In genomic region chr17:15451681-15452080, GRCh38 we compare ENCODE assay signal across 20 cellular contexts.
"Had no signal": no experiment of that assay in that cellular context is flagged by ENCODE, and none has a peak within 500 bp of the region (broad histone marks: within the 10 kb centered on the region; RNA-seq: fewer than 3 reads in every experiment).

No MANE protein-coding gene starts in this region.

- H3K79me2 ChIP-seq: parathyroid adenoma had no signal

- DNase-seq: activated CD4-positive, alpha-beta T cell treated with anti-CD3 and anti-CD28 coated beads for 1 hour; activated CD8-positive, alpha-beta memory T cell treated with anti-CD3 and anti-CD28 coated beads for 24 hours; activated CD8-positive, alpha-beta memory T cell treated with anti-CD3 and anti-CD28 coated beads, Interleukin-2, amount 50 U/mL, for 48 hours; activated effector memory CD4-positive, alpha-beta T cell treated with Interleukin-2 at 50 U/mL for 16 hours; activated naive CD4-positive, alpha-beta T cell treated with anti-CD3 and anti-CD28 coated beads, Interleukin-2, amount 50 U/mL, for 16 hours; activated T-cell treated with anti-CD3 and anti-CD28 coated beads, Interleukin-2, amount 50 U/mL, for 48 hours; cortex of kidney; erythroblast; heart right ventricle; mesendoderm; natural killer cell; stimulated activated CD4-positive, alpha-beta T cell treated with anti-CD3 and anti-CD28 coated beads, Interleukin-4, amount 100 ng/mL, for 24 hours; stomach; WERI-Rb-1 had no signal

- H3K9me3 ChIP-seq: ascending aorta, breast epithelium, gastroesophageal sphincter had no signal

- ATAC-seq: gastroesophageal sphincter; natural killer cell; sciatic nerve; stimulated activated effector memory CD8-positive, alpha-beta T cell treated with anti-CD3 and anti-CD28 coated beads, Interleukin-12 subunit alpha, Interleukin-12 subunit beta, amount 100 ng/mL, for 72 hours had no signal

- H2AFZ ChIP-seq: parathyroid adenoma had no signal

- H3K27me3 ChIP-seq: ascending aorta, breast epithelium, gastroesophageal sphincter, heart right ventricle, stomach had no signal

- H3K9ac ChIP-seq: parathyroid adenoma had no signal

- H3K27ac ChIP-seq: ascending aorta, parathyroid adenoma, stomach, WERI-Rb-1 had no signal

- H3K4me3 ChIP-seq: ascending aorta, breast epithelium, gastroesophageal sphincter, heart right ventricle, stomach had no signal

- H3K36me3 ChIP-seq: breast epithelium, gastroesophageal sphincter, WERI-Rb-1 had no signal
